Comparison of ENCODE assay signal across 20 cellular contexts in genomic region chr7:17027803-17028163, GRCh38.
DNase-seq lines count a peak whose midpoint lies in the region; ATAC-seq and TF ChIP-seq lines count a peak whose summit lies in the region.
"Had no signal": no experiment of that assay in that cellular context is flagged by ENCODE, and none has a peak within 500 bp of the region (broad histone marks: within the 10 kb centered on the region; RNA-seq: fewer than 3 reads in every experiment).

No MANE protein-coding gene starts in this region.

- H3K4me3 ChIP-seq in mammary epithelial cell (replicated peaks in 1 of 3; ENCODE audit: insufficient read depth in 1 of 3, low read depth in 2 of 3, low read length in 3 of 3) (no peak overlapping the region), left lung (no peak overlapping the region)
- H3K4me3 ChIP-seq: BLaER1 treated with 17β-estradiol and CSF1 and Interleukin-3, amounts not matched to agents 10 nM and 100 nM; GM23338 had no signal

- H3K27ac Mint-ChIP-seq in activated CD4-positive, alpha-beta memory T cell treated with anti-CD3 and anti-CD28 coated beads, Interleukin-2, amount 10 ng/mL, durations not matched to agents 7 days and 5 days = no peak overlapping the region
- no peak overlapping the region for H3K27ac Mint-ChIP-seq in stimulated activated naive CD8-positive, alpha-beta T cell treated with anti-CD3 and anti-CD28 coated beads, Interleukin-15, amount 100 ng/mL, for 72 hours
- H3K27ac Mint-ChIP-seq: CD8-positive, alpha-beta memory T cell; GM23338 had no signal

- H3K27ac ChIP-seq in mammary epithelial cell (ENCODE audit: insufficient read depth, low read depth, low read length) (no peak overlapping the region), left lung (peak overlapping the region; percentile 22 to 57)
- H3K27ac ChIP-seq: KMS-11 had no signal

- H3K27me3 ChIP-seq in mammary epithelial cell (ENCODE audit: insufficient read depth, low read length) (no peaks in the 10 kb centered on the region), left lung (no peaks in the 10 kb centered on the region)
- H3K27me3 ChIP-seq: BLaER1 treated with 17β-estradiol and CSF1 and Interleukin-3, amounts not matched to agents 10 nM and 100 nM had no signal

- H3K36me3 Mint-ChIP-seq in activated CD4-positive, alpha-beta memory T cell treated with anti-CD3 and anti-CD28 coated beads, Interleukin-2, amount 10 ng/mL, durations not matched to agents 7 days and 5 days (ENCODE audit: low read depth) = peaks cover 6% of the 10 kb centered on the region

- no peaks in the 10 kb centered on the region for H3K4me1 ChIP-seq in mammary epithelial cell (ENCODE audit: insufficient read depth, low read length)
- peaks cover 0 to 39% of the 10 kb centered on the region in 2 donors for H3K4me1 ChIP-seq in left lung

- dilution Hi-C loops in mammary epithelial cell (cut with HindIII; ENCODE audit: low sequenced_read_pairs) = no loop called here

- WGBS in mammary epithelial cell (ENCODE audit: low coverage, missing lambda C conversion rate) = 100% methylated on average over 1 of the region's 1 CpG

- no peak overlapping the region for H3K4me3 Mint-ChIP-seq in activated CD4-positive, alpha-beta memory T cell treated with anti-CD3 and anti-CD28 coated beads, Interleukin-2, amount 10 ng/mL, durations not matched to agents 7 days and 5 days
- H3K4me3 Mint-ChIP-seq in stimulated activated naive CD8-positive, alpha-beta T cell treated with anti-CD3 and anti-CD28 coated beads, Interleukin-15, amount 100 ng/mL, for 72 hours = no peak overlapping the region
- H3K4me3 Mint-ChIP-seq: CD8-positive, alpha-beta memory T cell; GM23338 had no signal

- H3K9ac ChIP-seq in mammary epithelial cell (ENCODE audit: insufficient read depth, low read length) = no peak overlapping the region
- H3K9ac ChIP-seq: BLaER1 treated with 17β-estradiol and CSF1 and Interleukin-3, amounts not matched to agents 10 nM and 100 nM; KMS-11 had no signal

- H3K9me3 ChIP-seq in mammary epithelial cell (replicated peaks; ENCODE audit: insufficient read depth, low read length) (peaks cover 3% of the 10 kb centered on the region), left lung (peaks cover 0 to 4% of the 10 kb centered on the region in 2 donors)

- H3K4me1 Mint-ChIP-seq in activated CD4-positive, alpha-beta memory T cell treated with anti-CD3 and anti-CD28 coated beads, Interleukin-2, amount 10 ng/mL, durations not matched to agents 7 days and 5 days = peaks cover 53% of the 10 kb centered on the region
- peaks cover 22% of the 10 kb centered on the region for H3K4me1 Mint-ChIP-seq in stimulated activated naive CD8-positive, alpha-beta T cell treated with anti-CD3 and anti-CD28 coated beads, Interleukin-15, amount 100 ng/mL, for 72 hours

- POLR2A ChIA-PET in activated CD4-positive, alpha-beta memory T cell treated with anti-CD3 and anti-CD28 coated beads, Interleukin-2, amount 10 ng/mL, durations not matched to agents 7 days and 5 days (lab: Charles Lee) = no interaction called here

- peaks cover 5% of the 10 kb centered on the region for H3K9me3 Mint-ChIP-seq in activated CD4-positive, alpha-beta memory T cell treated with anti-CD3 and anti-CD28 coated beads, Interleukin-2, amount 10 ng/mL, durations not matched to agents 7 days and 5 days
- peaks cover 0 to under 1% of the 10 kb centered on the region in 2 donors for H3K9me3 Mint-ChIP-seq in stimulated activated naive CD8-positive, alpha-beta T cell treated with anti-CD3 and anti-CD28 coated beads, Interleukin-15, amount 100 ng/mL, for 72 hours
- H3K9me3 Mint-ChIP-seq: CD8-positive, alpha-beta memory T cell; GM23338 had no signal

- CTCF ChIA-PET in mammary epithelial cell (lab: Charles Lee; ENCODE audit: low non-redundant PET) = no interaction called here
- CTCF ChIA-PET in activated CD4-positive, alpha-beta memory T cell treated with anti-CD3 and anti-CD28 coated beads, Interleukin-2, amount 10 ng/mL, durations not matched to agents 7 days and 5 days (lab: Charles Lee) = no interaction called here

- peak; percentile 25 for ATAC-seq in Right ventricle myocardium superior (ENCODE audit: poor library complexity)
- ATAC-seq in Right ventricle myocardium inferior = no peak
- ATAC-seq in left lung = no peak
- ATAC-seq in stimulated activated naive CD8-positive, alpha-beta T cell treated with anti-CD3 and anti-CD28 coated beads, Interleukin-15, amount 100 ng/mL, for 72 hours = no peak
- ATAC-seq: GM23338 had no signal

- no peak for TF ChIP-seq CTCF in mammary epithelial cell (conservative IDR thresholded peaks at IDR 0.05 in 1 of 2, IDR thresholded peaks at IDR 0.05 in 1 of 2; ENCODE audit: extremely low read depth in 1 of 2, insufficient read depth in 1 of 2, low read depth in 1 of 2, low read length in 2 of 2)
- no peak for TF ChIP-seq CTCF in left lung (IDR thresholded peaks at IDR 0.05)

- H3K36me3 ChIP-seq in mammary epithelial cell (ENCODE audit: insufficient read depth, low read length) = no peaks in the 10 kb centered on the region
- no peaks in the 10 kb centered on the region for H3K36me3 ChIP-seq in left lung

- no TSS peak for BruUV-seq in mammary epithelial cell (replicated peaks; lab: Mats Ljungman, UMichigan)

- intact Hi-C loops in Right ventricle myocardium superior (cut with DNase I) = no loop called here
- intact Hi-C loops in Right ventricle myocardium inferior (cut with DNase I) = no loop called here
- intact Hi-C loops in mammary epithelial cell (cut with micrococcal nuclease) = no loop called here
- intact Hi-C loops in left lung (cut with DNase I) = no loop called here

- in situ Hi-C loops in mammary epithelial cell (cut with MboI; ENCODE audit: low sequenced_read_pairs in 2 of 2) = no loop called here

- DNase-seq in Right ventricle myocardium superior = no peak
- no peak for DNase-seq in Right ventricle myocardium inferior (ENCODE audit: missing footprints)
- DNase-seq in mammary epithelial cell = no peak
- DNase-seq in left lung = no peak
- DNase-seq in hypothalamus (lab: John Stamatoyannopoulos, UW) = no peak
- DNase-seq in activated CD4-positive, alpha-beta memory T cell treated with anti-CD3 and anti-CD28 coated beads, Interleukin-2, amount 10 ng/mL, durations not matched to agents 7 days and 5 days = no peak
- DNase-seq in stimulated activated naive CD8-positive, alpha-beta T cell treated with anti-CD3 and anti-CD28 coated beads, Interleukin-15, amount 100 ng/mL, for 72 hours = no peak
- no peak for DNase-seq in activated naive CD4-positive, alpha-beta T cell treated with Interleukin-2 at 50 U/mL for 16 hours
- DNase-seq: 8988T; Calu3; CD8-positive, alpha-beta memory T cell; DMS153; IMR-90; NCI-H1694 treated with DMSO at 0.1 percent for 48 hours; NCI-H446 treated with DMSO at 0.1 percent for 48 hours; NCI-H526 treated with DMSO at 0.1 percent for 48 hours; OCI-M1 had no signal

- peaks cover 2% of the 10 kb centered on the region for H3K27me3 Mint-ChIP-seq in activated CD4-positive, alpha-beta memory T cell treated with anti-CD3 and anti-CD28 coated beads, Interleukin-2, amount 10 ng/mL, durations not matched to agents 7 days and 5 days
- peaks cover 20% of the 10 kb centered on the region for H3K27me3 Mint-ChIP-seq in stimulated activated naive CD8-positive, alpha-beta T cell treated with anti-CD3 and anti-CD28 coated beads, Interleukin-15, amount 100 ng/mL, for 72 hours
- H3K27me3 Mint-ChIP-seq: CD8-positive, alpha-beta memory T cell had no signal

- no peak overlapping the region for H3K4me2 ChIP-seq in mammary epithelial cell (ENCODE audit: insufficient read depth, low read depth, low read length)
- H3K4me2 ChIP-seq: GM23338, KMS-11 had no signal

- no peaks in the 10 kb centered on the region for H3K79me2 ChIP-seq in mammary epithelial cell (ENCODE audit: insufficient read depth, low read length)

- H4K20me1 ChIP-seq in mammary epithelial cell (ENCODE audit: insufficient read depth, low read length) = no peaks in the 10 kb centered on the region
- H4K20me1 ChIP-seq: BLaER1 treated with 17β-estradiol and CSF1 and Interleukin-3, amounts not matched to agents 10 nM and 100 nM had no signal

- H2AFZ ChIP-seq in mammary epithelial cell (ENCODE audit: low read depth, low read length) = peak overlapping the region; percentile 14
- H2AFZ ChIP-seq: GM23338 had no signal
